Comparison of ENCODE assay signal across 15 cellular contexts in genomic region chr5:78050888-78051287, GRCh38.
DNase-seq lines count a peak whose midpoint lies in the region; ATAC-seq and TF ChIP-seq lines count a peak whose summit lies in the region.
"Had no signal": no experiment of that assay in that cellular context is flagged by ENCODE, and none has a peak within 500 bp of the region (broad histone marks: within the 10 kb centered on the region; RNA-seq: fewer than 3 reads in every experiment).

No MANE protein-coding gene starts in this region.

- intact Hi-C loops in Panc1 (cut with micrococcal nuclease; ENCODE audit: unreplicated experiment): no loop called here

- TF ChIP-seq CTCF in HFFc6 (IDR thresholded peaks at IDR 0.05): no peak
- no peak for TF ChIP-seq CTCF in Panc1 (IDR thresholded peaks at IDR 0.05)

- no peak overlapping the region for H3K4me3 ChIP-seq in Panc1 (ENCODE audit: low read depth in 2 of 2, low read length in 2 of 2)
- H3K4me3 ChIP-seq: ascending aorta, GM23338, PC-9 had no signal

- H3K27ac ChIP-seq in Panc1 (ENCODE audit: low read length): no peak overlapping the region
- H3K27ac ChIP-seq: ascending aorta, PC-9 had no signal

- no peaks in the 10 kb centered on the region for H3K27me3 ChIP-seq in Panc1 (ENCODE audit: control insufficient read depth, insufficient read depth, low read length)
- H3K27me3 ChIP-seq: ascending aorta had no signal

- DNase-seq in AG08395 (ENCODE audit: low spot score) (peak; percentile 2), HFFc6 (peak; percentile 67), Panc1 (ENCODE audit: low read depth, low spot score) (peak; percentile 22), fibroblast of gingiva (ENCODE audit: low read depth) (peak; percentile 22), NCI-H1694 treated with DMSO at 0.1 percent for 48 hours (lab: John Stamatoyannopoulos, UW) (no peak), cortex of kidney (lab: John Stamatoyannopoulos, UW) (no peak), Ammon's horn (ENCODE audit: low spot score) (no peak)
- DNase-seq in stimulated activated naive CD8-positive, alpha-beta T cell treated with anti-CD3 and anti-CD28 coated beads, Interleukin-15, Interleukin-2, amounts not matched to agents 100 U/mL and 50 U/mL, for 24 hours: no peak
- DNase-seq: activated CD4-positive, CD25-positive, alpha-beta regulatory T cell; activated effector memory CD4-positive, alpha-beta T cell treated with anti-CD3 and anti-CD28 coated beads, Interleukin-2, amount 50 U/mL, for 16 hours; natural killer cell; NCI-H1105; PC-9 had no signal

- no peaks in the 10 kb centered on the region for H3K36me3 ChIP-seq in Panc1 (ENCODE audit: control insufficient read depth, insufficient read depth, low read length)
- H3K36me3 ChIP-seq: ascending aorta had no signal

- BruUV-seq in Panc1 (replicated peaks; lab: Mats Ljungman, UMichigan): no TSS peak

- H3K9me3 ChIP-seq in Panc1 (ENCODE audit: control insufficient read depth, insufficient read depth, low read depth, low read length): no peaks in the 10 kb centered on the region
- H3K9me3 ChIP-seq: ascending aorta had no signal

- CTCF ChIA-PET in Panc1 (lab: Charles Lee): no interaction called here

- H3K27me3 Mint-ChIP-seq in HFFc6 (ENCODE audit: insufficient read depth): no peaks in the 10 kb centered on the region

- no peak overlapping the region for H3K4me3 Mint-ChIP-seq in HFFc6
- H3K4me3 Mint-ChIP-seq: GM23338, natural killer cell had no signal

- in situ Hi-C loops in Panc1 (cut with HindIII; ENCODE audit: low pct_unique_long_range_greater_than_20kb, low sequenced_read_pairs): no loop called here

- H3K4me1 ChIP-seq in Panc1 (ENCODE audit: control insufficient read depth, insufficient read depth, low read length): peaks cover 3% of the 10 kb centered on the region; the same call in 1 of the 2 replicates
- H3K4me1 ChIP-seq: ascending aorta had no signal

- ATAC-seq in Panc1: peak; percentile 92
- ATAC-seq in stimulated activated naive CD8-positive, alpha-beta T cell treated with anti-CD3 and anti-CD28 coated beads, Interleukin-15, Interleukin-2, amounts not matched to agents 100 U/mL and 50 U/mL, for 24 hours: no peak
- ATAC-seq: GM23338, natural killer cell had no signal

- no peak overlapping the region for H3K27ac Mint-ChIP-seq in HFFc6
- H3K27ac Mint-ChIP-seq: GM23338, natural killer cell had no signal

- H3K9me3 Mint-ChIP-seq in HFFc6: no peaks in the 10 kb centered on the region
- H3K9me3 Mint-ChIP-seq: natural killer cell had no signal

- H3K36me3 Mint-ChIP-seq in HFFc6 (ENCODE audit: low read depth): peaks cover 17% of the 10 kb centered on the region

- peaks cover 16% of the 10 kb centered on the region for H3K4me1 Mint-ChIP-seq in HFFc6 (ENCODE audit: low read depth)

- POLR2A ChIA-PET in Panc1 (lab: Charles Lee): no interaction called here

Comparison
In these comparisons a context has a peak if more than half of its experiments do, and no peak if none do; other contexts are left out.
1. DNase-seq: peak in AG08395 (single experiment), HFFc6 (single experiment), Panc1 (single experiment) and fibroblast of gingiva (single experiment); none in NCI-H1694 treated with DMSO at 0.1 percent for 48 hours (single experiment), cortex of kidney (single experiment), stimulated activated naive CD8-positive, alpha-beta T cell treated with anti-CD3 and anti-CD28 coated beads, Interleukin-15, Interleukin-2, amounts not matched to agents 100 U/mL and 50 U/mL, for 24 hours (single experiment) and Ammon's horn (single experiment).